Comparison of ENCODE assay signal across 8 cellular contexts in the genomic region with DNA sequence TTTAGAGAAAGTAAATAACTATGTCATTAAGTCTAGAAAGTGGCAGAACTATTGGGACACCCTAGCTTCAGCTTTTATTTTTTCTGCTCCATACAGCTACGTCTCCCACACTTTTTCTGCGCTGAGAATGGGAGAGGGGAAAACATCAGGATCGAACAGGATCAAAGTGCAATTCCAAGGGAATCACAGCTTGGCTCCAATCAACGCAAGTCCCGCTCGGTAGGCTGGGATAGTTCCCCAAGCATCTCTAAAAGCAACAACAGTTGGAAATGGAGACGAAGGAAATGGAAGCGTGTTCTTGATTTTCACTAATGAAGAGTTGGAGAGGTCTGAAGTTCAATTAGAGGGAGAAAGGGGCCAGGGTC. TPM values are rescaled to one million over a fixed set of nuclear protein-coding genes. Genes with fewer than 3 reads are reported as not detected.
DNase-seq lines count a peak whose midpoint lies in the region; ATAC-seq, FAIRE-seq and TF ChIP-seq lines count a peak whose summit lies in the region.

No MANE protein-coding gene starts in this region.

- peak overlapping the region; percentile 89 for H3K27ac Mint-ChIP-seq in type B pancreatic cell

- peak overlapping the region; percentile 90 for H3K4me3 ChIP-seq in K562
- H3K4me3 ChIP-seq in lower leg skin (ENCODE audit: low read depth, poor library complexity, severe bottlenecking) = peak overlapping the region; percentile 99

- peak overlapping the region; percentile 99 for H3K9ac ChIP-seq in K562 (ENCODE audit: insufficient read depth in 1 of 2, low read depth in 2 of 2, low read length in 2 of 2)

- H3K79me2 ChIP-seq in K562 (ENCODE audit: control insufficient read depth, insufficient read depth, low read length) = peaks cover 14% of the 10 kb centered on the region

- peaks cover 5 to 17% of the 10 kb centered on the region in 2 experiments; a peak in 4 of 5 replicates for H3K4me1 ChIP-seq in K562 (replicated peaks in 1 of 2; ENCODE audit: control insufficient read depth in 2 of 2, insufficient read depth in 2 of 2, low read length in 2 of 2)

- no peak for TF ChIP-seq CTCF in K562 (IDR thresholded peaks at IDR 0.05 in 2 of 3, conservative IDR thresholded peaks at IDR 0.05 in 1 of 3; ENCODE audit: insufficient read depth in 2 of 3, low read depth in 1 of 3, low read length in 3 of 3)
- TF ChIP-seq CTCF in lower leg skin (IDR thresholded peaks at IDR 0.05) = no peak
- no peak for TF ChIP-seq CTCF in type B pancreatic cell (conservative IDR thresholded peaks at IDR 0.05)

- no peak for DNase-seq in activated T-cell treated with anti-CD3 and anti-CD28 coated beads, Interleukin-2, amount 50 U/mL, for 4 hours
- DNase-seq in activated T-cell treated with anti-CD3 and anti-CD28 coated beads for 4 hours (no peak), K562 (ENCODE audit: extremely low read depth in 1 of 4, low spot score in 3 of 4) (no peak), lower leg skin (ENCODE audit: low spot score in 2 of 2) (no peak), type B pancreatic cell (ENCODE audit: extremely low spot score, unreplicated experiment) (no peak), OCI-M2 (lab: John Stamatoyannopoulos, UW; ENCODE audit: unreplicated experiment) (no peak), 8988T (no peak)

- H3K9me3 Mint-ChIP-seq in activated T-cell treated with anti-CD3 and anti-CD28 coated beads, Interleukin-2, amount 50 U/mL, for 4 hours = no peaks in the 10 kb centered on the region
- no peaks in the 10 kb centered on the region for H3K9me3 Mint-ChIP-seq in type B pancreatic cell

- H3K9me3 ChIP-seq in K562 (replicated peaks; ENCODE audit: control insufficient read depth, insufficient read depth, low read depth, low read length) = no peaks in the 10 kb centered on the region

- no peaks in the 10 kb centered on the region for H3K27me3 Mint-ChIP-seq in activated T-cell treated with anti-CD3 and anti-CD28 coated beads, Interleukin-2, amount 50 U/mL, for 4 hours (ENCODE audit: low read depth)
- no peaks in the 10 kb centered on the region for H3K27me3 Mint-ChIP-seq in type B pancreatic cell

- no peak for TF ChIP-seq RAD21 in K562 (CRISPR knock-in tag; conservative IDR thresholded peaks at IDR 0.05 in 1 of 2, IDR thresholded peaks at IDR 0.05 in 1 of 2)

- H3K36me3 Mint-ChIP-seq in activated T-cell treated with anti-CD3 and anti-CD28 coated beads, Interleukin-2, amount 50 U/mL, for 4 hours (ENCODE audit: insufficient read depth) = no peaks in the 10 kb centered on the region
- H3K36me3 Mint-ChIP-seq in type B pancreatic cell = no peaks in the 10 kb centered on the region

- TF ChIP-seq EP300 in K562 (IDR thresholded peaks at IDR 0.05; ENCODE audit: low read length) = no peak

- FAIRE-seq in K562 (lab: Jason Lieb, UNC) = no peak

- intact Hi-C loops in K562 (cut with micrococcal nuclease) = no loop called here
- intact Hi-C loops in lower leg skin (cut with DNase I; ENCODE audit: low total_unique reads) = no loop called here

- no peaks in the 10 kb centered on the region for H4K20me1 ChIP-seq in K562 (replicated peaks; ENCODE audit: control insufficient read depth, insufficient read depth, low read length)

- no peak for TF ChIP-seq POLR2A in K562 (conservative IDR thresholded peaks at IDR 0.05)
- no peak for TF ChIP-seq POLR2A in lower leg skin (IDR thresholded peaks at IDR 0.05)

- H2AFZ ChIP-seq in K562 (ENCODE audit: low read depth, low read length) = peak overlapping the region; percentile 93

- peak overlapping the region; percentile 88 for H3K27ac ChIP-seq in K562 (ENCODE audit: extremely low read depth, low read depth, low read length)

- in situ Hi-C loops in K562 (cut with MboI) = no loop called here

- peak overlapping the region; percentile 100 for H3K4me2 ChIP-seq in K562 (ENCODE audit: insufficient read depth, low read length)

- H3K36me3 ChIP-seq in K562 (ENCODE audit: control insufficient read depth, insufficient read depth, low read length) = no peaks in the 10 kb centered on the region; the same call in 2 of the 3 replicates

- peak overlapping the region; percentile 95 for H3K4me3 Mint-ChIP-seq in activated T-cell treated with anti-CD3 and anti-CD28 coated beads, Interleukin-2, amount 50 U/mL, for 4 hours
- H3K4me3 Mint-ChIP-seq in type B pancreatic cell = peak overlapping the region; percentile 96

- peak; percentile 13 to 16 for ATAC-seq in activated T-cell treated with anti-CD3 and anti-CD28 coated beads, Interleukin-2, amount 50 U/mL, for 4 hours
- ATAC-seq in K562 (no peak; the same call in 2 of the 3 replicates), HG03175 (IDR thresholded peaks at IDR 0.05; ENCODE audit: unreplicated experiment) (no peak)

- no peaks in the 10 kb centered on the region for H3K9me1 ChIP-seq in K562 (ENCODE audit: control insufficient read depth, insufficient read depth, low read length)

- POLR2A ChIA-PET in K562 (lab: Yijun Ruan, JAX) = interaction anchor here (0.9 to 3.3 kb wide), 5 partner anchors 8 to 244 kb away, joined by 3 to 12 read pairs (median 4); no protein-coding TSS in a partner anchor

- H3K4me1 Mint-ChIP-seq in activated T-cell treated with anti-CD3 and anti-CD28 coated beads, Interleukin-2, amount 50 U/mL, for 4 hours (ENCODE audit: low read depth) = peaks cover 10% of the 10 kb centered on the region
- H3K4me1 Mint-ChIP-seq in type B pancreatic cell (ENCODE audit: unreplicated experiment) = peaks cover 9% of the 10 kb centered on the region

- BruUV-seq in K562 (replicated peaks; lab: Mats Ljungman, UMichigan) = TSS peak; percentile 85

- no peaks in the 10 kb centered on the region for H3K27me3 ChIP-seq in K562 (ENCODE audit: control insufficient read depth in 2 of 2, insufficient read depth in 2 of 2, low read length in 2 of 2)

- under 1% methylated on average over 8 of the region's 8 CpGs for WGBS in K562 (ENCODE audit: insufficient coverage, low coverage, missing lambda C conversion rate)
- whole genome bisulfite sequencing in lower leg skin, 2 donors = 5 to 6% methylated on average over 8 of the region's 8 CpGs

- CTCF ChIA-PET in K562 (lab: Yijun Ruan, JAX; ENCODE audit: low intra/inter-chr PET ratio) = no interaction called here

RNA-seq across cellular contexts. Expression of a gene that starts 0.5 kb away (rescaled TPM):
- 10 to 100 TPM; 10.5 to 11.1 (median 11.0) TPM for total RNA-seq in activated T-cell treated with anti-CD3 and anti-CD28 coated beads, Interleukin-2, amount 50 U/mL, for 4 hours
- total RNA-seq in K562 (2011; cell fraction: chromatin; rRNA removed; ENCODE audit: low replicate concordance) = 44.6 and 54.9 TPM in 2 replicates
- 33.6 and 36.7 TPM in 2 replicates for total RNA-seq in K562 (2011; cell fraction: nucleolus; rRNA removed)
- total RNA-seq in K562 (2011; cell fraction: nucleoplasm; rRNA removed) = 43.8 and 70.2 TPM in 2 replicates
- total RNA-seq in K562 (2014; rRNA removed) = 24.2 TPM in 2 replicates
- 14.7 and 18.8 TPM in 2 replicates for total RNA-seq in K562 (2014; rRNA removed; fragmentation: Illumina TruSeq; extraction: Trizol)
- total RNA-seq in K562 (2015; rRNA removed; fragmentation: Illumina TruSeq; extraction: Trizol) = 15.5 and 18.0 TPM in 2 replicates
- total RNA-seq in K562 (2021) = 19.5 and 20.3 TPM in 2 replicates
- polyA plus RNA-seq in K562 (2011; rRNA removed) = 37.8 and 43.1 TPM in 2 replicates
- 29.4 and 39.5 TPM in 2 replicates for polyA plus RNA-seq in K562 (2011; cell fraction: cytosol; rRNA removed)
- polyA plus RNA-seq in K562 (2011; cell fraction: nucleus; rRNA removed) = 22.1 and 29.0 TPM in 2 replicates
- polyA plus RNA-seq in K562 (2012) = 21.8 and 49.2 TPM in 2 replicates
- polyA plus RNA-seq in K562 (2014; fragmentation: Illumina TruSeq; extraction: Trizol) = 22.6 and 23.9 TPM in 2 replicates
- polyA plus RNA-seq in K562 (2014; fragmentation: Nextera tagmentation; extraction: Ambion mirVana) = 10 to 100 TPM; 73.0 to 82.2 TPM
- 23.2 and 24.6 TPM in 2 replicates for polyA plus RNA-seq in K562 (2014; rRNA removed)
- 26.6 and 26.7 TPM in 2 replicates for polyA minus RNA-seq in K562 (2011; rRNA and poly(A)+ RNA removed)
- 9.7 and 10.6 TPM in 2 replicates for polyA minus RNA-seq in K562 (2011; cell fraction: cytosol; rRNA and poly(A)+ RNA removed)
- polyA minus RNA-seq in K562 (2011; cell fraction: nucleus; rRNA and poly(A)+ RNA removed) = 8.5 and 13.7 TPM in 2 replicates
- total RNA-seq in lower leg skin = 10 to 100 TPM; 30.9 to 44.9 (median 36.0) TPM
- total RNA-seq in type B pancreatic cell (ENCODE audit: low replicate concordance) = 33.7 and 35.8 TPM in 2 replicates

RNA-seq across cellular contexts. Expression of a gene that starts 24.1 kb away (rescaled TPM):
- 10 to 100 TPM; 55.9 to 65.3 (median 62.4) TPM for total RNA-seq in activated T-cell treated with anti-CD3 and anti-CD28 coated beads, Interleukin-2, amount 50 U/mL, for 4 hours
- 48.0 and 134 TPM in 2 replicates for total RNA-seq in K562 (2011; cell fraction: chromatin; rRNA removed; ENCODE audit: low replicate concordance)
- 107 and 108 TPM in 2 replicates for total RNA-seq in K562 (2011; cell fraction: nucleolus; rRNA removed)
- 54.4 and 66.4 TPM in 2 replicates for total RNA-seq in K562 (2011; cell fraction: nucleoplasm; rRNA removed)
- total RNA-seq in K562 (2014; rRNA removed) = 130 and 133 TPM in 2 replicates
- 36.8 and 48.3 TPM in 2 replicates for total RNA-seq in K562 (2014; rRNA removed; fragmentation: Illumina TruSeq; extraction: Trizol)
- 86.2 and 91.3 TPM in 2 replicates for total RNA-seq in K562 (2015; rRNA removed; fragmentation: Illumina TruSeq; extraction: Trizol)
- 108 and 112 TPM in 2 replicates for total RNA-seq in K562 (2021)
- polyA plus RNA-seq in K562 (2011; rRNA removed) = 88.3 and 104 TPM in 2 replicates
- 132 and 175 TPM in 2 replicates for polyA plus RNA-seq in K562 (2011; cell fraction: cytosol; rRNA removed)
- polyA plus RNA-seq in K562 (2011; cell fraction: nucleus; rRNA removed) = 105 and 111 TPM in 2 replicates
- 89.3 and 129 TPM in 2 replicates for polyA plus RNA-seq in K562 (2012)
- 96.6 and 108 TPM in 2 replicates for polyA plus RNA-seq in K562 (2014; fragmentation: Illumina TruSeq; extraction: Trizol)
- polyA plus RNA-seq in K562 (2014; fragmentation: Nextera tagmentation; extraction: Ambion mirVana) = 10 to 100 TPM in 1 of 2 experiments, 1 to 10 TPM in 1; 8.4 to 48.4 TPM
- 125 and 139 TPM in 2 replicates for polyA plus RNA-seq in K562 (2014; rRNA removed)
- 33.6 and 40.5 TPM in 2 replicates for polyA minus RNA-seq in K562 (2011; rRNA and poly(A)+ RNA removed)
- polyA minus RNA-seq in K562 (2011; cell fraction: cytosol; rRNA and poly(A)+ RNA removed) = 29.0 and 36.3 TPM in 2 replicates
- polyA minus RNA-seq in K562 (2011; cell fraction: nucleus; rRNA and poly(A)+ RNA removed) = 28.5 and 41.0 TPM in 2 replicates
- total RNA-seq in lower leg skin = 10 to 100 TPM; 12.8 to 39.3 (median 29.5) TPM
- 39.0 and 47.7 TPM in 2 replicates for total RNA-seq in type B pancreatic cell (ENCODE audit: low replicate concordance)

RNA-seq across cellular contexts. Expression of a gene that starts 33.7 kb away (rescaled TPM):
- total RNA-seq in activated T-cell treated with anti-CD3 and anti-CD28 coated beads, Interleukin-2, amount 50 U/mL, for 4 hours = 100 to 1,000 TPM; 132 to 146 (median 134) TPM
- 27.3 and 126 TPM in 2 replicates for total RNA-seq in K562 (2011; cell fraction: chromatin; rRNA removed; ENCODE audit: low replicate concordance)
- 89.4 and 103 TPM in 2 replicates for total RNA-seq in K562 (2011; cell fraction: nucleolus; rRNA removed)
- total RNA-seq in K562 (2011; cell fraction: nucleoplasm; rRNA removed) = 56.7 and 62.0 TPM in 2 replicates
- total RNA-seq in K562 (2014; rRNA removed) = 126 and 144 TPM in 2 replicates
- 17.4 and 25.8 TPM in 2 replicates for total RNA-seq in K562 (2014; rRNA removed; fragmentation: Illumina TruSeq; extraction: Trizol)
- 56.5 and 58.4 TPM in 2 replicates for total RNA-seq in K562 (2015; rRNA removed; fragmentation: Illumina TruSeq; extraction: Trizol)
- total RNA-seq in K562 (2021) = 108 and 109 TPM in 2 replicates
- polyA plus RNA-seq in K562 (2011; rRNA removed) = 60.1 and 72.7 TPM in 2 replicates
- polyA plus RNA-seq in K562 (2011; cell fraction: cytosol; rRNA removed) = 89.6 and 223 TPM in 2 replicates
- 141 and 217 TPM in 2 replicates for polyA plus RNA-seq in K562 (2011; cell fraction: nucleus; rRNA removed)
- 97.6 and 103 TPM in 2 replicates for polyA plus RNA-seq in K562 (2012)
- 90.2 and 141 TPM in 2 replicates for polyA plus RNA-seq in K562 (2014; fragmentation: Illumina TruSeq; extraction: Trizol)
- 1 to 10 TPM; 3.9 to 9.9 TPM for polyA plus RNA-seq in K562 (2014; fragmentation: Nextera tagmentation; extraction: Ambion mirVana)
- 127 and 128 TPM in 2 replicates for polyA plus RNA-seq in K562 (2014; rRNA removed)
- polyA minus RNA-seq in K562 (2011; rRNA and poly(A)+ RNA removed) = 21.3 and 39.9 TPM in 2 replicates
- 64.0 and 69.4 TPM in 2 replicates for polyA minus RNA-seq in K562 (2011; cell fraction: cytosol; rRNA and poly(A)+ RNA removed)
- polyA minus RNA-seq in K562 (2011; cell fraction: nucleus; rRNA and poly(A)+ RNA removed) = 25.7 and 26.4 TPM in 2 replicates
- 10 to 100 TPM; 57.6 to 76.0 (median 66.7) TPM for total RNA-seq in lower leg skin
- total RNA-seq in type B pancreatic cell (ENCODE audit: low replicate concordance) = 83.6 and 113 TPM in 2 replicates

RNA-seq across cellular contexts. Expression of a gene that starts 43.4 kb away (rescaled TPM):
- total RNA-seq in activated T-cell treated with anti-CD3 and anti-CD28 coated beads, Interleukin-2, amount 50 U/mL, for 4 hours = 1 to 10 TPM; 4.8 to 6.0 (median 5.5) TPM
- total RNA-seq in K562 (2011; cell fraction: chromatin; rRNA removed; ENCODE audit: low replicate concordance) = 11.3 and 16.3 TPM in 2 replicates
- total RNA-seq in K562 (2011; cell fraction: nucleolus; rRNA removed) = 19.7 and 20.7 TPM in 2 replicates
- total RNA-seq in K562 (2011; cell fraction: nucleoplasm; rRNA removed) = 20.1 and 22.9 TPM in 2 replicates
- total RNA-seq in K562 (2014; rRNA removed) (12.8 and 13.1 TPM in 2 replicates), K562 (2014; rRNA removed; fragmentation: Illumina TruSeq; extraction: Trizol) (16.4 and 18.5 TPM in 2 replicates), K562 (2015; rRNA removed; fragmentation: Illumina TruSeq; extraction: Trizol) (13.2 and 14.9 TPM in 2 replicates), K562 (2021) (12.3 and 13.5 TPM in 2 replicates), lower leg skin (10 to 100 TPM; 11.6 to 23.5 (median 18.7) TPM), type B pancreatic cell (ENCODE audit: low replicate concordance) (20.6 and 40.8 TPM in 2 replicates)
- polyA plus RNA-seq in K562 (2011; rRNA removed) (17.6 and 20.5 TPM in 2 replicates), K562 (2014; fragmentation: Illumina TruSeq; extraction: Trizol) (16.0 and 18.2 TPM in 2 replicates), K562 (2014; fragmentation: Nextera tagmentation; extraction: Ambion mirVana) (1 to 10 TPM; 7.0 to 8.2 TPM), K562 (2014; rRNA removed) (10.6 and 11.8 TPM in 2 replicates)
- polyA plus RNA-seq in K562 (2011; cell fraction: cytosol; rRNA removed) = 10.3 and 13.5 TPM in 2 replicates
- polyA plus RNA-seq in K562 (2011; cell fraction: nucleus; rRNA removed) = 5.5 and 7.5 TPM in 2 replicates
- polyA plus RNA-seq in K562 (2012) = 11.3 and 20.4 TPM in 2 replicates
- 20.7 and 23.0 TPM in 2 replicates for polyA minus RNA-seq in K562 (2011; rRNA and poly(A)+ RNA removed)
- polyA minus RNA-seq in K562 (2011; cell fraction: cytosol; rRNA and poly(A)+ RNA removed) = 6.9 and 8.2 TPM in 2 replicates
- polyA minus RNA-seq in K562 (2011; cell fraction: nucleus; rRNA and poly(A)+ RNA removed) = 2.4 and 4.1 TPM in 2 replicates

RNA-seq across cellular contexts. Expression of a gene that starts 46.5 kb away (rescaled TPM):
- 100 to 1,000 TPM; 125 to 128 (median 126) TPM for total RNA-seq in activated T-cell treated with anti-CD3 and anti-CD28 coated beads, Interleukin-2, amount 50 U/mL, for 4 hours
- 96.3 and 113 TPM in 2 replicates for total RNA-seq in K562 (2011; cell fraction: chromatin; rRNA removed; ENCODE audit: low replicate concordance)
- total RNA-seq in K562 (2011; cell fraction: nucleolus; rRNA removed) = 53.2 and 60.7 TPM in 2 replicates
- total RNA-seq in K562 (2011; cell fraction: nucleoplasm; rRNA removed) = 112 and 144 TPM in 2 replicates
- total RNA-seq in K562 (2014; rRNA removed) = 149 and 175 TPM in 2 replicates
- total RNA-seq in K562 (2014; rRNA removed; fragmentation: Illumina TruSeq; extraction: Trizol) = 172 and 175 TPM in 2 replicates
- total RNA-seq in K562 (2015; rRNA removed; fragmentation: Illumina TruSeq; extraction: Trizol) = 144 and 151 TPM in 2 replicates
- total RNA-seq in K562 (2021) = 126 and 141 TPM in 2 replicates
- polyA plus RNA-seq in K562 (2011; rRNA removed) = 159 and 167 TPM in 2 replicates
- polyA plus RNA-seq in K562 (2011; cell fraction: cytosol; rRNA removed) = 81.9 and 157 TPM in 2 replicates
- polyA plus RNA-seq in K562 (2011; cell fraction: nucleus; rRNA removed) = 74.8 and 105 TPM in 2 replicates
- polyA plus RNA-seq in K562 (2012) = 80.0 and 120 TPM in 2 replicates
- 133 and 138 TPM in 2 replicates for polyA plus RNA-seq in K562 (2014; fragmentation: Illumina TruSeq; extraction: Trizol)
- polyA plus RNA-seq in K562 (2014; fragmentation: Nextera tagmentation; extraction: Ambion mirVana) = 10 to 100 TPM; 46.5 to 51.7 TPM
- 159 and 175 TPM in 2 replicates for polyA plus RNA-seq in K562 (2014; rRNA removed)
- polyA minus RNA-seq in K562 (2011; rRNA and poly(A)+ RNA removed) = 59.4 and 74.4 TPM in 2 replicates
- 29.4 and 34.5 TPM in 2 replicates for polyA minus RNA-seq in K562 (2011; cell fraction: cytosol; rRNA and poly(A)+ RNA removed)
- polyA minus RNA-seq in K562 (2011; cell fraction: nucleus; rRNA and poly(A)+ RNA removed) = 17.0 and 32.8 TPM in 2 replicates
- 100 to 1,000 TPM in 1 of 4 donors, 10 to 100 TPM in 3; 77.0 to 115 (median 85.7) TPM for total RNA-seq in lower leg skin
- total RNA-seq in type B pancreatic cell (ENCODE audit: low replicate concordance) = 71.1 and 113 TPM in 2 replicates

Comparison
In these comparisons a context has a peak if more than half of its experiments do, and no peak if none do; other contexts are left out.
1. ATAC-seq: peak in activated T-cell treated with anti-CD3 and anti-CD28 coated beads, Interleukin-2, amount 50 U/mL, for 4 hours (2 of 2); none in K562 (single experiment) and HG03175 (single experiment).